ENCODE assay signal across 8 cellular contexts in the genomic region with DNA sequence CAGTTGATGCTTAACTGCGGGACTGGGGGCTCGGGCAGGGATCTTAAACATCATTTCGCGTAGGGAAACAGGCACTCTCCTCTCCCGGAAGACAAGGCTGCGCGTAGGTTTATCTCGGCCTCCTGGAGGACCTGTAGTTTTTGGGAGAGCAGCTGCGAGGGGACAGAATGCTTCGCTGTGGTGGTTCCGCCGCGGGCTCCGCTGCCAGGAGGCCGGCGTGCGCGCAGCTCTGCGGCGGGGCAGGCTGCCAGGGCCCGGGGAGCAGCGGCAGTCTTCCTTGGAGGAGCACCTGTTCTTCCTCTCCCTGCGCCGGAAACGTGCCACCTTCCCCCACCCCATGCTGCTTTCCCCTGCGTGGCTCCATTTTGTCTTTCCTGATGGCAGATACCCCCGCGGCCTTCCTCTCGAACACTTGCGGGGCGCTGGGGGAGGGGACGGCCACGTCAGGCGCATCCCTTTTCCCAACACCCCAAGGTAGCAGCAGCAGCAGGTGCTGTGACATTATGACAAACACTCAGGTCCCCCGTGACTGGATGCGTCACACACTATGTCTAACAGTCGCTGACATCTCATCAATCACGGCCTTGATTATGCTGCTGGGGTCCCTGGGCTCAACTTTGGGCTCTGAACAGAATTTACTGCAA.
DNase-seq lines count a peak whose midpoint lies in the region; ATAC-seq and TF ChIP-seq lines count a peak whose summit lies in the region.

No MANE protein-coding gene starts in this region.

- peak overlapping the region; percentile 97 for H3K27ac Mint-ChIP-seq in progenitor cell of endocrine pancreas

- peaks cover 7% of the 10 kb centered on the region for H3K9me3 Mint-ChIP-seq in progenitor cell of endocrine pancreas (ENCODE audit: low read depth)

- H3K4me1 ChIP-seq in left ventricle myocardium inferior = peaks cover 9% of the 10 kb centered on the region

- peaks cover 43% of the 10 kb centered on the region for H3K4me1 Mint-ChIP-seq in progenitor cell of endocrine pancreas (ENCODE audit: low read depth)

- H3K27ac ChIP-seq in left ventricle myocardium inferior (replicated peaks) = no peak overlapping the region

- H3K4me3 ChIP-seq in left ventricle myocardium inferior = peak overlapping the region; percentile 57

- H3K27me3 Mint-ChIP-seq in progenitor cell of endocrine pancreas = no peaks in the 10 kb centered on the region

- H3K4me3 Mint-ChIP-seq in progenitor cell of endocrine pancreas (ENCODE audit: low read depth) = peak overlapping the region; percentile 78

- DNase-seq in DMS153 treated with DMSO at 0.1 percent for 48 hours (lab: John Stamatoyannopoulos, UW; ENCODE audit: unreplicated experiment) = peak; percentile 58
- peak; percentile 99 for DNase-seq in SHP77 treated with DMSO at 0.1 percent for 48 hours (lab: John Stamatoyannopoulos, UW)
- peak; percentile 33 for DNase-seq in left ventricle myocardium inferior
- DNase-seq in progenitor cell of endocrine pancreas (ENCODE audit: low spot score, unreplicated experiment) = no peak
- DNase-seq in KBM-7 = no peak
- DNase-seq in NCI-H524 (lab: John Stamatoyannopoulos, UW) = no peak
- DNase-seq in T-helper 9 cell = no peak

- no peaks in the 10 kb centered on the region for H3K36me3 Mint-ChIP-seq in progenitor cell of endocrine pancreas (ENCODE audit: insufficient read depth)

- intact Hi-C loops in left ventricle myocardium inferior (cut with micrococcal nuclease) = no loop called here

- H3K27me3 ChIP-seq in left ventricle myocardium inferior (ENCODE audit: low read depth) = peaks cover 46% of the 10 kb centered on the region

- in situ Hi-C loops in KBM-7 (cut with MboI; ENCODE audit: low pct_unique_long_range_greater_than_20kb, low sequenced_read_pairs) = no loop called here

- TF ChIP-seq CTCF in left ventricle myocardium inferior (IDR thresholded peaks at IDR 0.05; ENCODE audit: borderline replicate concordance) (no peak), progenitor cell of endocrine pancreas (IDR thresholded peaks at IDR 0.05; ENCODE audit: unreplicated experiment) (no peak)

- ATAC-seq in HG02642 (IDR thresholded peaks at IDR 0.05; ENCODE audit: poor library complexity, unreplicated experiment) = no peak

- H3K36me3 ChIP-seq in left ventricle myocardium inferior = no peaks in the 10 kb centered on the region

- no peaks in the 10 kb centered on the region for H3K9me3 ChIP-seq in left ventricle myocardium inferior (replicated peaks)

Comparison
In these comparisons a context has a peak if more than half of its experiments do, and no peak if none do; other contexts are left out.
1. DNase-seq: peak in DMS153 treated with DMSO at 0.1 percent for 48 hours (single experiment), SHP77 treated with DMSO at 0.1 percent for 48 hours (single experiment) and left ventricle myocardium inferior (single experiment); none in progenitor cell of endocrine pancreas (single experiment), KBM-7 (single experiment), NCI-H524 (0 of 2) and T-helper 9 cell (single experiment).